ENCODE assay signal across 28 cellular contexts in genomic region chr21:29387598-29387997, GRCh38.
"Had no signal": no experiment of that assay in that cellular context is flagged by ENCODE, and none has a peak within 500 bp of the region (broad histone marks: within the 10 kb centered on the region; RNA-seq: fewer than 3 reads in every experiment).

No MANE protein-coding gene starts in this region.

- H3K36me3 ChIP-seq: stomach, suprapubic skin, thoracic aorta, thyroid gland, tibial artery, tibial nerve, transverse colon, upper lobe of left lung, upper lobe of right lung, uterus, vagina had no signal

- H3K27ac Mint-ChIP-seq: stimulated activated effector memory CD8-positive, alpha-beta T cell treated with anti-CD3 and anti-CD28 coated beads, Interleukin-12 subunit alpha, Interleukin-12 subunit beta, amount 100 ng/mL, for 72 hours; stimulated activated memory B cell treated with anti-CD40 and anti-IgM and Interleukin-4, amounts not matched to agents 10 μg/mL and 1 μg/mL and 100 μg/mL, for 72 hours; stimulated activated naive B cell treated with anti-CD40 and anti-IgM and Interleukin-4, amounts not matched to agents 10 μg/mL and 1 μg/mL and 100 μg/mL, for 72 hours; stimulated activated naive CD8-positive, alpha-beta T cell treated with anti-CD3 and anti-CD28 coated beads, Interleukin-15, amount 100 ng/mL, for 72 hours; stimulated activated naive CD8-positive, alpha-beta T cell treated with anti-CD3 and anti-CD28 coated beads, Interleukin-15, Interleukin-2, amounts not matched to agents 100 ng/mL and 50 ng/mL, for 24 hours; type B pancreatic cell had no signal

- DNase-seq: stimulated activated CD4-positive, alpha-beta T cell treated with anti-CD3 and anti-CD28 coated beads, Interleukin-2, amount 100 ng/mL, for 48 hours; stimulated activated CD4-positive, alpha-beta T cell treated with anti-CD3 and anti-CD28 coated beads, Interleukin-4, amount 100 ng/mL, for 1 hour; stimulated activated CD4-positive, alpha-beta T cell treated with anti-CD3 and anti-CD28 coated beads, Interleukin-4, amount 100 ng/mL, for 24 hours; stimulated activated CD4-positive, alpha-beta T cell treated with anti-CD3 and anti-CD28 coated beads, Interleukin-4, amount 100 ng/mL, for 4 hours; stimulated activated CD8-positive, alpha-beta memory T cell treated with anti-CD3 and anti-CD28 coated beads, Interleukin-4, amount 100 ng/mL, for 48 hours; stimulated activated naive B cell treated with anti-CD40 and anti-IgM and Interleukin-4, amounts not matched to agents 10 μg/mL and 1 μg/mL and 100 μg/mL, for 72 hours; stimulated activated naive CD4-positive, alpha-beta T cell; stimulated activated naive CD4-positive, alpha-beta T cell treated with Interleukin-2 at 50 U/mL for 16 hours; stimulated activated naive CD8-positive, alpha-beta T cell treated with anti-CD3 and anti-CD28 coated beads, Interleukin-15, amount 100 ng/mL, for 72 hours; stimulated activated naive CD8-positive, alpha-beta T cell treated with anti-CD3 and anti-CD28 coated beads, Interleukin-15, Interleukin-2, amounts not matched to agents 100 U/mL and 50 U/mL, for 24 hours; stomach; substantia nigra; testis; thyroid gland; tibial artery; transverse colon; upper lobe of left lung; upper lobe of right lung; uterus had no signal

- H3K4me1 ChIP-seq: suprapubic skin, testis, thyroid gland, tibial artery, tibial nerve, upper lobe of left lung, upper lobe of right lung, uterus, vagina had no signal

- FAIRE-seq: urothelium cell line had no signal

- H3K27me3 Mint-ChIP-seq: stimulated activated memory B cell treated with anti-CD40 and anti-IgM and Interleukin-4, amounts not matched to agents 10 μg/mL and 1 μg/mL and 100 μg/mL, for 72 hours; stimulated activated naive B cell treated with anti-CD40 and anti-IgM and Interleukin-4, amounts not matched to agents 10 μg/mL and 1 μg/mL and 100 μg/mL, for 72 hours; stimulated activated naive CD8-positive, alpha-beta T cell treated with anti-CD3 and anti-CD28 coated beads, Interleukin-15, amount 100 ng/mL, for 72 hours; stimulated activated naive CD8-positive, alpha-beta T cell treated with anti-CD3 and anti-CD28 coated beads, Interleukin-15, Interleukin-2, amounts not matched to agents 100 ng/mL and 50 ng/mL, for 24 hours; type B pancreatic cell had no signal

- H3K9me3 ChIP-seq: stomach, suprapubic skin, testis, thoracic aorta, thyroid gland, tibial artery, transverse colon, upper lobe of left lung, upper lobe of right lung, uterus, vagina had no signal

- H3K36me3 Mint-ChIP-seq: stimulated activated effector memory CD8-positive, alpha-beta T cell treated with anti-CD3 and anti-CD28 coated beads, Interleukin-12 subunit alpha, Interleukin-12 subunit beta, amount 100 ng/mL, for 72 hours had no signal

- H3K27me3 ChIP-seq: stomach, suprapubic skin, testis, thyroid gland, tibial artery, tibial nerve, transverse colon, upper lobe of left lung, upper lobe of right lung, uterus, vagina had no signal

- H3K4me3 ChIP-seq: stomach, suprapubic skin, testis, thoracic aorta, thyroid gland, tibial artery, tibial nerve, transverse colon, upper lobe of left lung, upper lobe of right lung, uterus, vagina had no signal

- H3K9me3 Mint-ChIP-seq: stimulated activated effector memory CD8-positive, alpha-beta T cell treated with anti-CD3 and anti-CD28 coated beads, Interleukin-12 subunit alpha, Interleukin-12 subunit beta, amount 100 ng/mL, for 72 hours; stimulated activated memory B cell treated with anti-CD40 and anti-IgM and Interleukin-4, amounts not matched to agents 10 μg/mL and 1 μg/mL and 100 μg/mL, for 72 hours; stimulated activated naive CD8-positive, alpha-beta T cell treated with anti-CD3 and anti-CD28 coated beads, Interleukin-15, amount 100 ng/mL, for 72 hours; stimulated activated naive CD8-positive, alpha-beta T cell treated with anti-CD3 and anti-CD28 coated beads, Interleukin-15, Interleukin-2, amounts not matched to agents 100 ng/mL and 50 ng/mL, for 24 hours; type B pancreatic cell had no signal

- H3K4me1 Mint-ChIP-seq: stimulated activated effector memory CD8-positive, alpha-beta T cell treated with anti-CD3 and anti-CD28 coated beads, Interleukin-12 subunit alpha, Interleukin-12 subunit beta, amount 100 ng/mL, for 72 hours; stimulated activated naive CD8-positive, alpha-beta T cell treated with anti-CD3 and anti-CD28 coated beads, Interleukin-15, amount 100 ng/mL, for 72 hours had no signal

- H3K27ac ChIP-seq: stomach, suprapubic skin, testis, thoracic aorta, thyroid gland, tibial artery, tibial nerve, transverse colon, upper lobe of left lung, upper lobe of right lung, uterus, vagina had no signal

- H3K4me3 Mint-ChIP-seq: stimulated activated effector memory CD8-positive, alpha-beta T cell treated with anti-CD3 and anti-CD28 coated beads, Interleukin-12 subunit alpha, Interleukin-12 subunit beta, amount 100 ng/mL, for 72 hours; stimulated activated memory B cell treated with anti-CD40 and anti-IgM and Interleukin-4, amounts not matched to agents 10 μg/mL and 1 μg/mL and 100 μg/mL, for 72 hours; stimulated activated naive B cell treated with anti-CD40 and anti-IgM and Interleukin-4, amounts not matched to agents 10 μg/mL and 1 μg/mL and 100 μg/mL, for 72 hours; stimulated activated naive CD8-positive, alpha-beta T cell treated with anti-CD3 and anti-CD28 coated beads, Interleukin-15, amount 100 ng/mL, for 72 hours; stimulated activated naive CD8-positive, alpha-beta T cell treated with anti-CD3 and anti-CD28 coated beads, Interleukin-15, Interleukin-2, amounts not matched to agents 100 ng/mL and 50 ng/mL, for 24 hours; type B pancreatic cell had no signal

- ATAC-seq: stimulated activated effector memory CD8-positive, alpha-beta T cell treated with anti-CD3 and anti-CD28 coated beads, Interleukin-12 subunit alpha, Interleukin-12 subunit beta, amount 100 ng/mL, for 72 hours; stimulated activated memory B cell treated with anti-CD40 and anti-IgM and Interleukin-4, amounts not matched to agents 10 μg/mL and 1 μg/mL and 100 μg/mL, for 72 hours; stimulated activated naive B cell treated with anti-CD40 and anti-IgM and Interleukin-4, amounts not matched to agents 10 μg/mL and 1 μg/mL and 100 μg/mL, for 72 hours; stimulated activated naive CD8-positive, alpha-beta T cell treated with anti-CD3 and anti-CD28 coated beads, Interleukin-15, amount 100 ng/mL, for 72 hours; stimulated activated naive CD8-positive, alpha-beta T cell treated with anti-CD3 and anti-CD28 coated beads, Interleukin-15, Interleukin-2, amounts not matched to agents 100 U/mL and 50 U/mL, for 24 hours; upper lobe of right lung had no signal
